Comparison of ENCODE assay signal across 9 cellular contexts in the genomic region with DNA sequence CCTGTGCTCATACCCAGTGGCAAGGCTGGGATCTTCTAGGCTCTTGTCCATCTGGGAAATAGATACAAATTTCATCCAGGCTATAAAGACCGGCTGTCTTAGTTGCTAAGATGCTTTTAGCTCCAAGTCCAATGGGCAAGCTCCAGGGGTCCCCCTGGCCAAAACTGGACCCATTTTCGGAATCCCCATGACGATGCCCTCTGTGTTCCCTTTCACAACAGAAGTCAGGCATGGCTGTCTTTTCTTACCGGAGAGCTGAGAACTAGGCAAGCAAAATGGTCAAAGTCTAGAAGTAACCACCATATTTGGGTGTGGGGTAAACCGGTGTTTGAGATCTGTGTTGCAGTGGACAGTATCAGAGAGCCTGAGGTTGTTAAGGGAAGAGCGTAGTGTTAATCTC. TPM values are rescaled to one million over a fixed set of nuclear protein-coding genes. Genes with fewer than 3 reads are reported as not detected.
DNase-seq lines count a peak whose midpoint lies in the region; FAIRE-seq and TF ChIP-seq lines count a peak whose summit lies in the region.
"Had no signal": no experiment of that assay in that cellular context is flagged by ENCODE, and none has a peak within 500 bp of the region (broad histone marks: within the 10 kb centered on the region; RNA-seq: fewer than 3 reads in every experiment).

No MANE protein-coding gene starts in this region.

- H3K36me3 Mint-ChIP-seq in CD8-positive, alpha-beta memory T cell, result peaks cover 0 to 42% (median 8%) of the 10 kb centered on the region in 3 donors
- peaks cover 2% of the 10 kb centered on the region for H3K36me3 Mint-ChIP-seq in osteocyte (ENCODE audit: unreplicated experiment)

- no peak overlapping the region for H2BK12ac ChIP-seq in H1 (ENCODE audit: low read depth, low read length)

- H3K4me1 ChIP-seq in CD8-positive, alpha-beta memory T cell (ENCODE audit: insufficient read depth, low read length), result peaks cover 35% of the 10 kb centered on the region
- H3K4me1 ChIP-seq in OCI-LY3 (ENCODE audit: low read length), result peaks cover 20% of the 10 kb centered on the region
- peaks cover 0 to 3% (median 1%) of the 10 kb centered on the region in 4 experiments; a peak in 4 of 7 replicates for H3K4me1 ChIP-seq in H1 (replicated peaks in 1 of 4; ENCODE audit: control insufficient read depth in 3 of 4, insufficient read depth in 4 of 4, low read length in 3 of 4)

- POLR2A ChIA-PET in CD8-positive, alpha-beta memory T cell (lab: Charles Lee), result interaction anchor here (1.6 to 3.0 kb wide), 3 partner anchors 11 to 50 kb away, joined by 5 to 60 read pairs (median 20); a partner anchor contains a TSS
- POLR2A ChIA-PET in H1 (lab: Charles Lee; ENCODE audit: partially characterized antibody), result interaction anchor here (0.6 to 6.5 kb wide), 8 partner anchors 10 to 74 kb away, joined by 3 to 76 read pairs (median 6); a partner anchor contains a TSS

- H3K79me2 ChIP-seq in OCI-LY3 (ENCODE audit: low read length) (peaks cover 7% of the 10 kb centered on the region), H1 (ENCODE audit: control insufficient read depth in 1 of 2, insufficient read depth in 2 of 2, low read length in 2 of 2) (no peaks in the 10 kb centered on the region)

- no peaks in the 10 kb centered on the region; the same call in 1 of the 2 replicates for H3K79me1 ChIP-seq in H1 (ENCODE audit: low read depth, low read length)

- TF ChIP-seq POLR2A in H1 (IDR thresholded peaks at IDR 0.05; ENCODE audit: control extremely low read depth in 1 of 2, low read depth in 2 of 2, low read length in 2 of 2), result no peak

- peak overlapping the region; percentile 99 for H3K27ac ChIP-seq in CD8-positive, alpha-beta memory T cell (ENCODE audit: low read depth, low read length)
- H3K27ac ChIP-seq in OCI-LY3 (ENCODE audit: low read length), result peak overlapping the region; percentile 4; the same call in 1 of the 2 replicates
- H3K27ac ChIP-seq in H1 (ENCODE audit: low read depth, low read length), result no peak overlapping the region

- peak overlapping the region; percentile 94 for H3K4me2 ChIP-seq in OCI-LY3 (ENCODE audit: low read length)
- peak overlapping the region; percentile 82 to 89 for H3K4me2 ChIP-seq in H1 (ENCODE audit: insufficient read depth in 1 of 2, low read depth in 2 of 2, low read length in 2 of 2)

- H3K9ac ChIP-seq in OCI-LY3 (ENCODE audit: low read length) (peak overlapping the region; percentile 83), H1 (replicated peaks in 1 of 4; ENCODE audit: extremely low read depth in 1 of 4, low read depth in 3 of 4, low read length in 3 of 4) (no peak overlapping the region)

- H2BK5ac ChIP-seq in H1 (ENCODE audit: low read depth, low read length), result no peak overlapping the region

- no peak overlapping the region for H2BK120ac ChIP-seq in H1 (replicated peaks; ENCODE audit: low read depth, low read length)

- H4K5ac ChIP-seq in H1 (ENCODE audit: insufficient read length, low read depth, low read length), result no peak overlapping the region

- H4K20me1 ChIP-seq in OCI-LY3 (ENCODE audit: insufficient read depth, low read length) (no peaks in the 10 kb centered on the region), H1 (replicated peaks in 1 of 2; ENCODE audit: control insufficient read depth in 1 of 2, insufficient read depth in 2 of 2, low read length in 2 of 2) (no peaks in the 10 kb centered on the region)

- H3K27ac Mint-ChIP-seq in CD8-positive, alpha-beta memory T cell, result peak overlapping the region; percentile 99 to 100 (median 100)
- H3K27ac Mint-ChIP-seq in osteocyte (ENCODE audit: unreplicated experiment), result peak overlapping the region; percentile 100

- no peak overlapping the region for H4K8ac ChIP-seq in H1 (ENCODE audit: extremely low read depth, insufficient read depth, low read length)

- H3K4me3 ChIP-seq in CD8-positive, alpha-beta memory T cell (ENCODE audit: low read length), result peak overlapping the region; percentile 95
- H3K4me3 ChIP-seq in OCI-LY3 (ENCODE audit: low read length) (peak overlapping the region; percentile 79), H1 (ENCODE audit: extremely low read depth in 1 of 4, insufficient read depth in 2 of 4, low read depth in 3 of 4, low read length in 4 of 4) (peak overlapping the region in 3 of 4 experiments; percentile 76 to 98 (median 87); a peak in 4 of 8 replicates)

- peaks cover 18% of the 10 kb centered on the region for H3K36me3 ChIP-seq in CD8-positive, alpha-beta memory T cell (ENCODE audit: insufficient read depth, low read length)
- no peaks in the 10 kb centered on the region for H3K36me3 ChIP-seq in OCI-LY3 (replicated peaks; ENCODE audit: low read depth, low read length)
- no peaks in the 10 kb centered on the region for H3K36me3 ChIP-seq in H1 (ENCODE audit: control insufficient read depth in 2 of 4, insufficient read depth in 4 of 4, low read length in 3 of 4)

- H2AK5ac ChIP-seq in H1 (ENCODE audit: low read depth, low read length), result peak overlapping the region; percentile 39; the same call in 1 of the 2 replicates

- H3K27me3 Mint-ChIP-seq in CD8-positive, alpha-beta memory T cell, result peaks cover 0 to 3% of the 10 kb centered on the region in 2 donors
- no peaks in the 10 kb centered on the region for H3K27me3 Mint-ChIP-seq in osteocyte (ENCODE audit: unreplicated experiment)

- TF ChIP-seq RAD21 in H1 (IDR thresholded peaks at IDR 0.05 in 1 of 2, conservative IDR thresholded peaks at IDR 0.05 in 1 of 2; ENCODE audit: low read depth in 2 of 2, low read length in 2 of 2), result no peak

- no peak overlapping the region for H3K4ac ChIP-seq in H1 (replicated peaks; ENCODE audit: insufficient read length, low read depth, low read length)

- peak overlapping the region; percentile 3; the same call in 1 of the 2 replicates for H2AFZ ChIP-seq in OCI-LY3 (ENCODE audit: low read depth, low read length)
- H2AFZ ChIP-seq in H1 (ENCODE audit: low read length), result no peak overlapping the region

- no peaks in the 10 kb centered on the region for H3K9me3 ChIP-seq in CD8-positive, alpha-beta memory T cell (ENCODE audit: low read length)
- H3K9me3 ChIP-seq in OCI-LY3 (ENCODE audit: insufficient read depth, low read length) (no peaks in the 10 kb centered on the region), H1 (ENCODE audit: insufficient read depth in 2 of 2, low read depth in 1 of 2, low read length in 1 of 2) (no peaks in the 10 kb centered on the region)

- H3K23ac ChIP-seq in H1 (ENCODE audit: insufficient read length), result no peak overlapping the region

- 90% methylated on average over 6 of the region's 6 CpGs; no CpG with 5 or more reads in 1 of the 2 experiments for WGBS in H1 (ENCODE audit: extremely low coverage in 1 of 2, insufficient coverage in 1 of 2, insufficient read length in 1 of 2, insufficient replicate concordance in 2 of 2, low coverage in 1 of 2, low lambda C conversion rate in 2 of 2, missing lambda C conversion rate in 1 of 2), 2 experiments

- H3K4me3 Mint-ChIP-seq in CD8-positive, alpha-beta memory T cell, result peak overlapping the region; percentile 99 to 100 (median 99)
- H3K4me3 Mint-ChIP-seq in osteocyte (ENCODE audit: unreplicated experiment), result peak overlapping the region; percentile 98

- no peak overlapping the region for H3K18ac ChIP-seq in H1 (ENCODE audit: extremely low read depth, low read length)

- peaks cover 39 to 54% (median 45%) of the 10 kb centered on the region in 3 donors for H3K4me1 Mint-ChIP-seq in CD8-positive, alpha-beta memory T cell
- peaks cover 14% of the 10 kb centered on the region for H3K4me1 Mint-ChIP-seq in osteocyte (ENCODE audit: unreplicated experiment)

- H3K9me3 Mint-ChIP-seq in CD8-positive, alpha-beta memory T cell, result no peaks in the 10 kb centered on the region
- no peaks in the 10 kb centered on the region for H3K9me3 Mint-ChIP-seq in osteocyte (ENCODE audit: unreplicated experiment)

- TF ChIP-seq EP300 in H1 (IDR thresholded peaks at IDR 0.05; ENCODE audit: borderline replicate concordance in 1 of 2, low read depth in 2 of 2, low read length in 2 of 2), result no peak

- TF ChIP-seq CTCF in OCI-LY3 (IDR thresholded peaks at IDR 0.05; ENCODE audit: low read depth, low read length) (no peak), H1 (IDR thresholded peaks at IDR 0.05; ENCODE audit: control extremely low read depth in 1 of 3, insufficient read depth in 1 of 3, low read depth in 1 of 3, low read length in 3 of 3) (no peak), osteocyte (IDR thresholded peaks at IDR 0.05) (no peak)

- FAIRE-seq in H1 (lab: Jason Lieb, UNC), result no peak

- peak in 1 of 5 donors; percentile 25 for DNase-seq in CD8-positive, alpha-beta memory T cell
- DNase-seq in H1 (ENCODE audit: low read depth in 1 of 2, low spot score in 2 of 2) (no peak), osteocyte (ENCODE audit: extremely low spot score, unreplicated experiment) (no peak), NCI-H446 treated with DMSO at 0.1 percent for 48 hours (lab: John Stamatoyannopoulos, UW) (no peak), GF-D8 (lab: John Stamatoyannopoulos, UW) (no peak), NCI-H1417 (lab: John Stamatoyannopoulos, UW) (no peak), NCI-H526 (lab: John Stamatoyannopoulos, UW) (no peak)
- DNase-seq: NCI-H187 treated with DMSO at 0.1 percent for 48 hours had no signal

- no peak overlapping the region for H3K14ac ChIP-seq in H1 (ENCODE audit: insufficient read length)

- H3K27me3 ChIP-seq in CD8-positive, alpha-beta memory T cell (ENCODE audit: insufficient read depth, low read length, poor library complexity, severe bottlenecking), result no peaks in the 10 kb centered on the region
- H3K27me3 ChIP-seq in OCI-LY3 (ENCODE audit: low read depth, low read length) (no peaks in the 10 kb centered on the region), H1 (replicated peaks in 1 of 4; ENCODE audit: control insufficient read depth in 3 of 4, extremely low read depth in 1 of 4, insufficient read depth in 3 of 4, low read length in 3 of 4) (no peaks in the 10 kb centered on the region)

- CTCF ChIA-PET in CD8-positive, alpha-beta memory T cell (lab: Charles Lee), result interaction anchor here (1.1 to 5.7 kb wide), 9 partner anchors 10 to 67 kb away, joined by 3 to 33 read pairs (median 7); a partner anchor contains a TSS
- CTCF ChIA-PET in H1 (lab: Charles Lee; ENCODE audit: partially characterized antibody), result interaction anchor here (1.0 to 15.3 kb wide), 11 partner anchors 8 to 158 kb away, joined by 3 to 198 read pairs (median 7); a partner anchor contains a TSS

- no peak overlapping the region for H2BK15ac ChIP-seq in H1 (ENCODE audit: low read length)

- peaks cover 5% of the 10 kb centered on the region; the same call in 1 of the 2 replicates for H3K23me2 ChIP-seq in H1 (ENCODE audit: low read depth, low read length)

- no peak overlapping the region for H3K56ac ChIP-seq in H1 (replicated peaks; ENCODE audit: insufficient read length, low read depth, low read length)

- no peak overlapping the region for H4K91ac ChIP-seq in H1 (replicated peaks; ENCODE audit: insufficient read length, low read length)

- no peak overlapping the region for H2BK20ac ChIP-seq in H1 (ENCODE audit: low read length)

RNA-seq across cellular contexts. Expression of a gene that starts 1.0 kb away (rescaled TPM):
- total RNA-seq in CD8-positive, alpha-beta memory T cell, result 10 to 100 TPM; 21.2 to 21.4 TPM
- 9.7 TPM for polyA plus RNA-seq in CD8-positive, alpha-beta memory T cell
- 3.5 and 4.2 TPM in 2 replicates for total RNA-seq in H1 (2021; fragmentation: NEBNext Ultra II Directional; extraction: Animal tissue kit (Norgen Biotek cat#: 25700))
- 8.7 and 11.1 TPM in 2 replicates for polyA plus RNA-seq in H1 (2011; rRNA removed)
- 10.1 TPM for polyA plus RNA-seq in H1 (2011; cell fraction: cytosol; rRNA removed)
- 23.2 TPM for polyA plus RNA-seq in H1 (2011; cell fraction: nucleus; rRNA removed)
- 4.5 to 7.2 TPM (median 6.2 TPM) in 4 replicates for polyA plus RNA-seq in H1 (2012, experiment 1 of 2)
- polyA plus RNA-seq in H1 (2012, experiment 2 of 2), result 6.8 TPM
- 3.0 TPM for polyA plus RNA-seq in H1 (2013, experiment 1 of 2)
- 2.4 TPM for polyA plus RNA-seq in H1 (2013, experiment 2 of 2)
- 6.1 and 8.1 TPM in 2 replicates for polyA minus RNA-seq in H1 (2011; rRNA and poly(A)+ RNA removed)
- 4.9 TPM for polyA minus RNA-seq in H1 (2011; cell fraction: cytosol; rRNA and poly(A)+ RNA removed)
- polyA minus RNA-seq in H1 (2011; cell fraction: nucleus; rRNA and poly(A)+ RNA removed), result 14.2 TPM
- 11.0 and 11.9 TPM in 2 replicates for total RNA-seq in osteocyte

RNA-seq across cellular contexts. Expression of a gene that starts 10.2 kb away (rescaled TPM):
- total RNA-seq in CD8-positive, alpha-beta memory T cell, result 100 to 1,000 TPM; 133 to 140 TPM
- 133 TPM for polyA plus RNA-seq in CD8-positive, alpha-beta memory T cell
- total RNA-seq in H1 (2021; fragmentation: NEBNext Ultra II Directional; extraction: Animal tissue kit (Norgen Biotek cat#: 25700)), result 77.2 and 82.7 TPM in 2 replicates
- polyA plus RNA-seq in H1 (2011; rRNA removed), result 25.8 and 33.5 TPM in 2 replicates
- 39.1 TPM for polyA plus RNA-seq in H1 (2011; cell fraction: cytosol; rRNA removed)
- polyA plus RNA-seq in H1 (2011; cell fraction: nucleus; rRNA removed), result 15.2 TPM
- 51.4 to 74.4 TPM (median 59.0 TPM) in 4 replicates for polyA plus RNA-seq in H1 (2012, experiment 1 of 2)
- 15.1 TPM for polyA plus RNA-seq in H1 (2012, experiment 2 of 2)
- polyA plus RNA-seq in H1 (2013, experiment 1 of 2), result 26.5 TPM
- 26.3 TPM for polyA plus RNA-seq in H1 (2013, experiment 2 of 2)
- 75.6 and 86.5 TPM in 2 replicates for polyA minus RNA-seq in H1 (2011; rRNA and poly(A)+ RNA removed)
- polyA minus RNA-seq in H1 (2011; cell fraction: cytosol; rRNA and poly(A)+ RNA removed), result 38.2 TPM
- polyA minus RNA-seq in H1 (2011; cell fraction: nucleus; rRNA and poly(A)+ RNA removed), result 25.1 TPM
- total RNA-seq in osteocyte, result 76.7 and 82.1 TPM in 2 replicates

RNA-seq across cellular contexts. Expression of a gene that starts 27.4 kb away (rescaled TPM):
- 1 to 10 TPM; 7.0 TPM for total RNA-seq in CD8-positive, alpha-beta memory T cell
- 1.0 TPM for polyA plus RNA-seq in CD8-positive, alpha-beta memory T cell
- 0.63 and 1.5 TPM in 2 replicates for total RNA-seq in H1 (2021; fragmentation: NEBNext Ultra II Directional; extraction: Animal tissue kit (Norgen Biotek cat#: 25700))
- polyA plus RNA-seq in H1 (2011; rRNA removed), result 1.0 and 1.9 TPM in 2 replicates
- 1.1 TPM for polyA plus RNA-seq in H1 (2011; cell fraction: cytosol; rRNA removed)
- 10.6 TPM for polyA plus RNA-seq in H1 (2011; cell fraction: nucleus; rRNA removed)
- polyA plus RNA-seq in H1 (2012, experiment 1 of 2), result 0.35 to 1.7 TPM (median 1.0 TPM) in 4 replicates
- polyA plus RNA-seq in H1 (2012, experiment 2 of 2), result 0.13 TPM
- polyA plus RNA-seq in H1 (2013, experiment 1 of 2), result 0.22 TPM
- polyA plus RNA-seq in H1 (2013, experiment 2 of 2), result 0.20 TPM
- polyA minus RNA-seq in H1 (2011; rRNA and poly(A)+ RNA removed), result 4.0 and 4.2 TPM in 2 replicates
- 2.2 TPM for polyA minus RNA-seq in H1 (2011; cell fraction: cytosol; rRNA and poly(A)+ RNA removed)
- 6.1 TPM for polyA minus RNA-seq in H1 (2011; cell fraction: nucleus; rRNA and poly(A)+ RNA removed)
- total RNA-seq in osteocyte, result 9.4 and 9.7 TPM in 2 replicates

RNA-seq across cellular contexts. Expression of a gene that starts 43.1 kb away (rescaled TPM):
- 10 to 100 TPM; 56.6 to 60.8 TPM for total RNA-seq in CD8-positive, alpha-beta memory T cell
- polyA plus RNA-seq in CD8-positive, alpha-beta memory T cell, result 81.8 TPM
- total RNA-seq in H1 (2021; fragmentation: NEBNext Ultra II Directional; extraction: Animal tissue kit (Norgen Biotek cat#: 25700)), result 5.2 and 5.4 TPM in 2 replicates
- polyA plus RNA-seq in H1 (2011; rRNA removed), result 5.1 and 6.3 TPM in 2 replicates
- 6.3 TPM for polyA plus RNA-seq in H1 (2011; cell fraction: cytosol; rRNA removed)
- polyA plus RNA-seq in H1 (2011; cell fraction: nucleus; rRNA removed), result 15.4 TPM
- polyA plus RNA-seq in H1 (2012, experiment 1 of 2), result 4.8 to 6.4 TPM (median 5.3 TPM) in 4 replicates
- polyA plus RNA-seq in H1 (2012, experiment 2 of 2), result 5.8 TPM
- polyA plus RNA-seq in H1 (2013, experiment 1 of 2), result 2.7 TPM
- 3.0 TPM for polyA plus RNA-seq in H1 (2013, experiment 2 of 2)
- 7.5 and 11.2 TPM in 2 replicates for polyA minus RNA-seq in H1 (2011; rRNA and poly(A)+ RNA removed)
- polyA minus RNA-seq in H1 (2011; cell fraction: cytosol; rRNA and poly(A)+ RNA removed), result 5.2 TPM
- 2.0 TPM for polyA minus RNA-seq in H1 (2011; cell fraction: nucleus; rRNA and poly(A)+ RNA removed)
- total RNA-seq in osteocyte, result 16.4 and 16.9 TPM in 2 replicates

RNA-seq across cellular contexts. Expression of a gene that starts 49.7 kb away (rescaled TPM):
- total RNA-seq in CD8-positive, alpha-beta memory T cell, result 100 to 1,000 TPM in 1 of 2 experiments, 10 to 100 TPM in 1; 98.2 to 101 TPM
- 138 TPM for polyA plus RNA-seq in CD8-positive, alpha-beta memory T cell
- total RNA-seq in H1 (2021; fragmentation: NEBNext Ultra II Directional; extraction: Animal tissue kit (Norgen Biotek cat#: 25700)), result 62.6 and 65.2 TPM in 2 replicates
- polyA plus RNA-seq in H1 (2011; rRNA removed), result 90.4 and 135 TPM in 2 replicates
- 119 TPM for polyA plus RNA-seq in H1 (2011; cell fraction: cytosol; rRNA removed)
- polyA plus RNA-seq in H1 (2011; cell fraction: nucleus; rRNA removed), result 109 TPM
- 54.0 to 76.2 TPM (median 70.9 TPM) in 4 replicates for polyA plus RNA-seq in H1 (2012, experiment 1 of 2)
- 80.6 TPM for polyA plus RNA-seq in H1 (2012, experiment 2 of 2)
- polyA plus RNA-seq in H1 (2013, experiment 1 of 2), result 44.5 TPM
- polyA plus RNA-seq in H1 (2013, experiment 2 of 2), result 43.3 TPM
- 48.4 and 59.6 TPM in 2 replicates for polyA minus RNA-seq in H1 (2011; rRNA and poly(A)+ RNA removed)
- 55.5 TPM for polyA minus RNA-seq in H1 (2011; cell fraction: cytosol; rRNA and poly(A)+ RNA removed)
- polyA minus RNA-seq in H1 (2011; cell fraction: nucleus; rRNA and poly(A)+ RNA removed), result 25.6 TPM
- 55.8 and 58.6 TPM in 2 replicates for total RNA-seq in osteocyte
